In the genomic region with DNA sequence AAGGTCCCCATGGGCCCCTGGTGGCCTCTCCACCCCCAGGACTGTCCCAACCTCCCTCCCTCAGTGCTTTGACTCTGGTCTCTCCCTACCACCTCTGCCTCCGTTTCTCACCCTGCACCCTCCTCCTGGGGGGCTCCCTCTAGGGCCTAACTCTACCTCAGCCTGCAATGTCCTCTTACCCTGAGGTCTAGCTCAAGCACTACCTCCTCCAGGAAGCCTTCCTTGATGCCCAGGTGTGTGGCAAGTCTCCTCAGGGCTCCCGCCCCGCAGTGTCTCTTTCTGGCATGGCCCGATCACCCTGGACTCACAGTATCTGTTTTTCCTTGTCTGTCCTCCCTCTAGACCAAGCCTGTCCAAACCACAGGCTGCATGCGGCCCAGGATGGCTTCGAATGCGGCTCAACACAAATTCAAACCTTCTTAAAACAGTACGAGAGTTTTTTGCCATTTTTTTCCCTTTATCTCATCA, we compare ENCODE assay signal across 22 cellular contexts.
DNase-seq lines count a peak whose midpoint lies in the region; ATAC-seq, FAIRE-seq and TF ChIP-seq lines count a peak whose summit lies in the region.
"Had no signal": no experiment of that assay in that cellular context is flagged by ENCODE, and none has a peak within 500 bp of the region (broad histone marks: within the 10 kb centered on the region; RNA-seq: fewer than 3 reads in every experiment).

No MANE protein-coding gene starts in this region.

- H3K9me3 ChIP-seq in right lobe of liver = no peaks in the 10 kb centered on the region
- H3K9me3 ChIP-seq in HepG2 (ENCODE audit: low read length) = no peaks in the 10 kb centered on the region
- no peaks in the 10 kb centered on the region for H3K9me3 ChIP-seq in neural progenitor cell (ENCODE audit: low read depth)
- H3K9me3 ChIP-seq: SJCRH30 had no signal

- BruUV-seq in HepG2 (replicated peaks; lab: Mats Ljungman, UMichigan) = no TSS peak

- CTCF ChIA-PET in HepG2 (lab: Yijun Ruan, JAX; ENCODE audit: low intra/inter-chr PET ratio, low total read pairs) = no interaction called here

- WGBS in right lobe of liver (ENCODE audit: insufficient coverage, low coverage, low lambda C conversion rate, missing lambda C conversion rate) = 65% methylated on average over 7 of the region's 8 CpGs
- 11% methylated on average over 7 of the region's 8 CpGs for WGBS in HepG2 (ENCODE audit: low lambda C conversion rate)

- H3K9ac ChIP-seq in HepG2 (ENCODE audit: insufficient read depth, low read depth, low read length) (no peak overlapping the region), neural progenitor cell (no peak overlapping the region)

- no peaks in the 10 kb centered on the region for H3K4me1 Mint-ChIP-seq in neural progenitor cell

- H3K4me1 ChIP-seq in right lobe of liver (no peaks in the 10 kb centered on the region), HepG2 (ENCODE audit: insufficient read depth, low read length) (no peaks in the 10 kb centered on the region), neural progenitor cell (no peaks in the 10 kb centered on the region)
- H3K4me1 ChIP-seq: Caco-2, SJCRH30 had no signal

- DNase-seq in right lobe of liver (peak in 2 of 3 donors; percentile 15 to 23), HepG2 (ENCODE audit: low spot score) (no peak), coronary artery (ENCODE audit: low spot score) (peak; percentile 61), neural progenitor cell (ENCODE audit: low spot score) (no peak), SHP77 treated with DMSO at 0.1 percent for 48 hours (lab: John Stamatoyannopoulos, UW) (no peak)
- DNase-seq: C1 segment of cervical spinal cord; Caco-2; CD8-positive, alpha-beta T cell; Kasumi-1; NCI-H1105 treated with DMSO at 0.1 percent for 48 hours; NCI-H2029; NCI-H446; NCI-H524 treated with DMSO at 0.1 percent for 48 hours; NCI-H774; SJCRH30 had no signal

- intact Hi-C loops in right lobe of liver (cut with DNase I) (no loop called here), HepG2 (cut with micrococcal nuclease; ENCODE audit: unreplicated experiment) (no loop called here)

- no peak for ATAC-seq in right lobe of liver
- no peak for ATAC-seq in HepG2
- ATAC-seq in GM19324 (IDR thresholded peaks at IDR 0.05; ENCODE audit: low FRiP score, unreplicated experiment) = no peak
- ATAC-seq in GM18861 (IDR thresholded peaks at IDR 0.05; ENCODE audit: unreplicated experiment) = no peak
- ATAC-seq: CD8-positive, alpha-beta T cell; K562; SK-N-SH treated with all-trans-retinoic acid at 6 μM for 48 hours had no signal

- H3K36me3 ChIP-seq in right lobe of liver = no peaks in the 10 kb centered on the region
- H3K36me3 ChIP-seq in HepG2 (replicated peaks in 1 of 2; ENCODE audit: control insufficient read depth in 1 of 2, insufficient read depth in 2 of 2, low read length in 2 of 2) = no peaks in the 10 kb centered on the region
- peaks cover 3% of the 10 kb centered on the region for H3K36me3 ChIP-seq in neural progenitor cell
- H3K36me3 ChIP-seq: SJCRH30 had no signal

- in situ Hi-C loops in HepG2 (cut with HindIII; ENCODE audit: extremely low pct_ligation_motif_present, low pct_unique_long_range_greater_than_20kb) = no loop called here

- no peak for TF ChIP-seq EP300 in HepG2 (IDR thresholded peaks at IDR 0.05; ENCODE audit: low read depth in 2 of 2, low read length in 2 of 2)
- TF ChIP-seq EP300 in HepG2 (CRISPR knock-in tag; IDR thresholded peaks at IDR 0.05; ENCODE audit: borderline replicate concordance) = no peak

- no peak for TF ChIP-seq CTCF in right lobe of liver (IDR thresholded peaks at IDR 0.05)
- TF ChIP-seq CTCF in HepG2 (CRISPR knock-in tag; IDR thresholded peaks at IDR 0.05) = no peak
- no peak for TF ChIP-seq CTCF in coronary artery (IDR thresholded peaks at IDR 0.05)
- no peak for TF ChIP-seq CTCF in neural progenitor cell (IDR thresholded peaks at IDR 0.05)

- peaks cover 39% of the 10 kb centered on the region for H3K36me3 Mint-ChIP-seq in neural progenitor cell
- H3K36me3 Mint-ChIP-seq: CD8-positive, alpha-beta T cell had no signal

- no peak for TF ChIP-seq POLR2A in right lobe of liver (IDR thresholded peaks at IDR 0.05)
- TF ChIP-seq POLR2A in HepG2 (IDR thresholded peaks at IDR 0.05; ENCODE audit: insufficient read depth in 1 of 2, low read depth in 2 of 2, low read length in 2 of 2) = no peak

- no peak overlapping the region for H3K4me2 ChIP-seq in HepG2 (ENCODE audit: low read depth, low read length)
- H3K4me2 ChIP-seq in neural progenitor cell = no peak overlapping the region

- no peaks in the 10 kb centered on the region for H3K27me3 ChIP-seq in right lobe of liver
- peaks cover 10 to 54% of the 10 kb centered on the region in 2 experiments for H3K27me3 ChIP-seq in HepG2 (ENCODE audit: control insufficient read depth in 1 of 2, insufficient read depth in 2 of 2, low read length in 2 of 2)
- H3K27me3 ChIP-seq in neural progenitor cell = no peaks in the 10 kb centered on the region
- H3K27me3 ChIP-seq: SJCRH30 had no signal

- H3K4me3 ChIP-seq in right lobe of liver (no peak overlapping the region), HepG2 (replicated peaks in 1 of 3; ENCODE audit: insufficient read depth in 1 of 3, low read depth in 2 of 3, low read length in 3 of 3) (no peak overlapping the region), coronary artery (no peak overlapping the region), neural progenitor cell (no peak overlapping the region)
- H3K4me3 ChIP-seq: K562, SJCRH30 had no signal

- peaks cover 2% of the 10 kb centered on the region for H3K27me3 Mint-ChIP-seq in neural progenitor cell (ENCODE audit: insufficient read depth, low read depth)

- peak overlapping the region; percentile 42 for H3K27ac Mint-ChIP-seq in neural progenitor cell
- H3K27ac Mint-ChIP-seq: CD8-positive, alpha-beta T cell had no signal

- H2AFZ ChIP-seq in HepG2 (ENCODE audit: low read length) (no peak overlapping the region), neural progenitor cell (replicated peaks) (no peak overlapping the region)

- peaks cover 14% of the 10 kb centered on the region for H3K9me3 Mint-ChIP-seq in neural progenitor cell

- H3F3A ChIP-seq in neural progenitor cell (ENCODE audit: low read depth) = no peaks in the 10 kb centered on the region

- H4K20me1 ChIP-seq in HepG2 (ENCODE audit: insufficient read depth, low read length) (no peaks in the 10 kb centered on the region), neural progenitor cell (ENCODE audit: low read depth) (peaks cover 16% of the 10 kb centered on the region)

- no peak for FAIRE-seq in HepG2 (lab: Jason Lieb, UNC)
- FAIRE-seq: A204.1, G401.6, K562, RCC 7860 had no signal

- H3K4me3 Mint-ChIP-seq in neural progenitor cell = no peak overlapping the region
- H3K4me3 Mint-ChIP-seq: CD8-positive, alpha-beta T cell had no signal

- H3K79me2 ChIP-seq in HepG2 (ENCODE audit: insufficient read depth, low read length) (no peaks in the 10 kb centered on the region), neural progenitor cell (ENCODE audit: low read depth) (peaks cover 24% of the 10 kb centered on the region)

- TF ChIP-seq RAD21 in HepG2 (CRISPR knock-in tag; IDR thresholded peaks at IDR 0.05) = no peak

- POLR2A ChIA-PET in HepG2 (lab: Yijun Ruan, JAX) = no interaction called here

- no peak overlapping the region for H3K27ac ChIP-seq in right lobe of liver
- H3K27ac ChIP-seq in HepG2 (ENCODE audit: extremely low read length, insufficient read depth, low read length) = no peak overlapping the region
- H3K27ac ChIP-seq in coronary artery = no peak overlapping the region
- no peak overlapping the region for H3K27ac ChIP-seq in neural progenitor cell
- H3K27ac ChIP-seq: SJCRH30 had no signal

TF ChIP-seq in HepG2, 621 proteins besides CTCF, POLR2A, EP300 and RAD21 (continues in another document):
- TF ChIP-seq DNMT1 (CRISPR knock-in tag; IDR thresholded peaks at IDR 0.05) = no peak
- no peak for TF ChIP-seq ZNF12 (CRISPR knock-in tag; IDR thresholded peaks at IDR 0.05)
- TF ChIP-seq NFKBIZ (CRISPR knock-in tag; IDR thresholded peaks at IDR 0.05) = no peak
- TF ChIP-seq NFIB (CRISPR knock-in tag; IDR thresholded peaks at IDR 0.05; ENCODE audit: borderline replicate concordance) = no peak
- no peak for TF ChIP-seq SIN3B (IDR thresholded peaks at IDR 0.05; ENCODE audit: low read length)
- TF ChIP-seq, protein P1, sequence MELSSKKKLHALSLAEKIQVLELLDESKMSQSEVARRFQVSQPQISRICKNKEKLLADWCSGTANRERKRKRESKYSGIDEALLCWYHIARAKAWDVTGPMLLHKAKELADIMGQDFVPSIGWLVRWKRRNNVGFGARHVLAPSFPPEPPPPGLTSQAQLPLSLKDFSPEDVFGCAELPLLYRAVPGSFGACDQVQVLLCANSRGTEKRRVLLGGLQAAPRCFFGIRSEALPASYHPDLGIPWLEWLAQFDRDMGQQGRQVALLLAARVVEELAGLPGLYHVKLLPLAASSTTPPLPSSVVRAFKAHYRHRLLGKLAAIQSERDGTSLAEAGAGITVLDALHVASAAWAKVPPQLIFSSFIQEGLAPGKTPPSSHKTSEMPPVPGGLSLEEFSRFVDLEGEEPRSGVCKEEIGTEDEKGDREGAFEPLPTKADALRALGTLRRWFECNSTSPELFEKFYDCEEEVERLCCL (CRISPR knock-in tag; IDR thresholded peaks at IDR 0.05; ENCODE audit: borderline replicate concordance) = no peak

Comparison
In these comparisons a context has a peak if more than half of its experiments do, and no peak if none do; other contexts are left out.
1. DNase-seq: peak in right lobe of liver (2 of 3) and coronary artery (single experiment); none in HepG2 (single experiment), neural progenitor cell (single experiment) and SHP77 treated with DMSO at 0.1 percent for 48 hours (single experiment).